ENCODE assay signal across 9 cellular contexts in genomic region chr4:55554453-55555030, GRCh38. TPM values are rescaled to one million over a fixed set of nuclear protein-coding genes. Genes with fewer than 3 reads are reported as not detected.
DNase-seq lines count a peak whose midpoint lies in the region; ATAC-seq and TF ChIP-seq lines count a peak whose summit lies in the region.
"Had no signal": no experiment of that assay in that cellular context is flagged by ENCODE, and none has a peak within 500 bp of the region (broad histone marks: within the 10 kb centered on the region; RNA-seq: fewer than 3 reads in every experiment).

No MANE protein-coding gene starts in this region.

- in situ Hi-C loops in GM23248 (cut with MboI): loop anchor here (25.0 kb wide), 1 partner anchor 542 kb away; no protein-coding TSS in a partner anchor

- no peak overlapping the region for H3K4me3 Mint-ChIP-seq in WTC11

- no peaks in the 10 kb centered on the region for H3K36me3 ChIP-seq in GM23248 (ENCODE audit: low read depth)

- no peaks in the 10 kb centered on the region for H3K27me3 ChIP-seq in GM23248 (replicated peaks; ENCODE audit: insufficient read depth)

- CTCF ChIA-PET in WTC11 (lab: Charles Lee): interaction anchor here (0.6 to 1.5 kb wide), 5 partner anchors 109 to 183 kb away, joined by 3 to 8 read pairs (median 4); no protein-coding TSS in a partner anchor

- H3K79me2 ChIP-seq in GM23248 (ENCODE audit: insufficient read depth): no peaks in the 10 kb centered on the region

- peak overlapping the region; percentile 81 for H3K4me2 ChIP-seq in GM23248 (ENCODE audit: unreplicated experiment)

- H3K27ac ChIP-seq in GM23248: no peak overlapping the region

- no peaks in the 10 kb centered on the region for H3K9me2 ChIP-seq in GM23248 (ENCODE audit: insufficient read depth)

- H3K9ac ChIP-seq in GM23248: no peak overlapping the region

- DNase-seq in AG08396 (ENCODE audit: low spot score) (peak; percentile 36), GM23248 (peak; percentile 75), amniotic stem cell (lab: John Stamatoyannopoulos, UW) (peak; percentile 15), left lobe of liver (ENCODE audit: low spot score) (no peak), hepatic stellate cell (ENCODE audit: low spot score) (no peak), WTC11 (ENCODE audit: low spot score) (no peak), retina (no peak)

- peaks cover 18% of the 10 kb centered on the region for H3F3A ChIP-seq in GM23248 (ENCODE audit: insufficient read depth)

- peaks cover 17% of the 10 kb centered on the region for H3K4me1 ChIP-seq in GM23248 (ENCODE audit: insufficient read depth)

- no peaks in the 10 kb centered on the region for H4K20me1 ChIP-seq in GM23248 (ENCODE audit: insufficient read depth)

- peaks cover 3% of the 10 kb centered on the region; the same call in 1 of the 2 replicates for H3K36me3 Mint-ChIP-seq in WTC11

- no peaks in the 10 kb centered on the region for H3K9me3 ChIP-seq in GM23248 (ENCODE audit: low read depth)
- H3K9me3 ChIP-seq: mucosa of descending colon had no signal

- ATAC-seq in left lobe of liver (peak; percentile 67), GM18511 (IDR thresholded peaks at IDR 0.05; ENCODE audit: unreplicated experiment) (no peak), WTC11 (no peak)
- ATAC-seq: mucosa of descending colon had no signal

- WGBS in GM23248 (ENCODE audit: low coverage in 1 of 2, low lambda C conversion rate in 2 of 2, missing lambda C conversion rate in 2 of 2), 2 experiments: 13% methylated on average over 2 of the region's 2 CpGs

- H3K9me3 Mint-ChIP-seq in WTC11: peaks cover 12% of the 10 kb centered on the region

- TF ChIP-seq CTCF in WTC11 (IDR thresholded peaks at IDR 0.05): no peak

- H3K27ac Mint-ChIP-seq in WTC11: no peak overlapping the region

- no peak overlapping the region for H3K4me3 ChIP-seq in GM23248
- H3K4me3 ChIP-seq: mucosa of descending colon had no signal

- peaks cover 17% of the 10 kb centered on the region for H3K4me1 Mint-ChIP-seq in WTC11

- H3K27me3 Mint-ChIP-seq in WTC11 (ENCODE audit: low read depth): no peaks in the 10 kb centered on the region

- no peak overlapping the region for H2AFZ ChIP-seq in GM23248

- POLR2A ChIA-PET in WTC11 (lab: Charles Lee): no interaction called here

TF ChIP-seq in WTC11, 78 proteins besides CTCF, POLR2A, EP300 and RAD21:
- TF ChIP-seq CBFB (CRISPR knock-in tag; IDR thresholded peaks at IDR 0.05; ENCODE audit: low read depth) (no peak), E2F1 (CRISPR knock-in tag; IDR thresholded peaks at IDR 0.05) (no peak), ETV6 (CRISPR knock-in tag; IDR thresholded peaks at IDR 0.05) (no peak), ERG (CRISPR knock-in tag; IDR thresholded peaks at IDR 0.05) (no peak), MXD4 (CRISPR knock-in tag; IDR thresholded peaks at IDR 0.05; ENCODE audit: borderline replicate concordance) (no peak), OVOL2 (CRISPR knock-in tag; IDR thresholded peaks at IDR 0.05; ENCODE audit: borderline replicate concordance) (no peak), TP53 (CRISPR knock-in tag; IDR thresholded peaks at IDR 0.05) (no peak), TEAD1 (CRISPR knock-in tag; IDR thresholded peaks at IDR 0.05) (no peak), STAT6 (CRISPR knock-in tag; conservative IDR thresholded peaks at IDR 0.05; ENCODE audit: low read depth) (no peak)

RNA-seq across cellular contexts. Expression of gene CLOCK, which starts 7.8 kb away (rescaled TPM):
- total RNA-seq in GM23248 (2014; rRNA removed; shearing (Covaris generic)): 28.0 and 32.2 TPM in 2 replicates
- 16.2 and 16.5 TPM in 2 replicates for polyA plus RNA-seq in GM23248 (2016; fragmentation: Nextera tagmentation; extraction: Ambion mirVana)
- total RNA-seq in left lobe of liver (14.4 TPM), WTC11 (2021) (18.6 to 18.9 TPM (median 18.6 TPM) in 3 replicates)

RNA-seq across cellular contexts. Expression of gene PDCL2, which starts 37.5 kb away (rescaled TPM):
- total RNA-seq in GM23248 (2014; rRNA removed; shearing (Covaris generic)): not detected in 2 replicates
- polyA plus RNA-seq in GM23248 (2016; fragmentation: Nextera tagmentation; extraction: Ambion mirVana): not detected in 2 replicates
- total RNA-seq in left lobe of liver (not detected), WTC11 (2021) (0.21 TPM in 1 of 3 replicates, not detected in the others)
- total RNA-seq: mucosa of descending colon had no signal

Comparison
In these comparisons a context has a peak if more than half of its experiments do, and no peak if none do; other contexts are left out.
1. DNase-seq: peak in AG08396 (single experiment), GM23248 (single experiment) and amniotic stem cell (single experiment); none in left lobe of liver (single experiment), hepatic stellate cell (single experiment), WTC11 (single experiment) and retina (single experiment).